ENCODE assay signal across 2 cellular contexts in genomic region chr15:58605931-58606330, GRCh38.
TF ChIP-seq lines count a peak whose summit lies in the region.

No MANE protein-coding gene starts in this region.

TF ChIP-seq in IMR-90, 13 proteins besides CTCF, POLR2A, EP300 and RAD21:
- no peak for TF ChIP-seq SMC3 (IDR thresholded peaks at IDR 0.05; ENCODE audit: low read depth, low read length)
- TF ChIP-seq MAZ (IDR thresholded peaks at IDR 0.05; ENCODE audit: borderline replicate concordance, low read depth, low read length) = no peak
- no peak for TF ChIP-seq MAFK (IDR thresholded peaks at IDR 0.05; ENCODE audit: low read depth, low read length)
- no peak for TF ChIP-seq BHLHE40 (IDR thresholded peaks at IDR 0.05; ENCODE audit: low read depth, low read length)
- no peak for TF ChIP-seq RFX5 (IDR thresholded peaks at IDR 0.05; ENCODE audit: low read depth, low read length)
- TF ChIP-seq, protein P1, sequence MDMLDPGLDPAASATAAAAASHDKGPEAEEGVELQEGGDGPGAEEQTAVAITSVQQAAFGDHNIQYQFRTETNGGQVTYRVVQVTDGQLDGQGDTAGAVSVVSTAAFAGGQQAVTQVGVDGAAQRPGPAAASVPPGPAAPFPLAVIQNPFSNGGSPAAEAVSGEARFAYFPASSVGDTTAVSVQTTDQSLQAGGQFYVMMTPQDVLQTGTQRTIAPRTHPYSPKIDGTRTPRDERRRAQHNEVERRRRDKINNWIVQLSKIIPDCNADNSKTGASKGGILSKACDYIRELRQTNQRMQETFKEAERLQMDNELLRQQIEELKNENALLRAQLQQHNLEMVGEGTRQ (IDR thresholded peaks at IDR 0.05; ENCODE audit: low read depth, low read length) = no peak
- TF ChIP-seq CEBPB (IDR thresholded peaks at IDR 0.05; ENCODE audit: low read depth, low read length) = no peak
- TF ChIP-seq CHD1 (IDR thresholded peaks at IDR 0.05; ENCODE audit: low read depth, low read length) = no peak
- no peak for TF ChIP-seq MXI1 (IDR thresholded peaks at IDR 0.05; ENCODE audit: borderline replicate concordance, low read depth, low read length)
- no peak for TF ChIP-seq ELK1 (IDR thresholded peaks at IDR 0.05; ENCODE audit: borderline replicate concordance, low read depth, low read length)
- no peak for TF ChIP-seq FOS (IDR thresholded peaks at IDR 0.05; ENCODE audit: low read depth, low read length)
- no peak for TF ChIP-seq RCOR1 (IDR thresholded peaks at IDR 0.05; ENCODE audit: insufficient replicate concordance, low read length)
- no peak for TF ChIP-seq NFE2L2 (IDR thresholded peaks at IDR 0.05; ENCODE audit: low read depth, low read length)

TF ChIP-seq in GM12878, 131 proteins besides CTCF, POLR2A, EP300 and RAD21:
- TF ChIP-seq NRF1 (conservative IDR thresholded peaks at IDR 0.05; ENCODE audit: low read depth, low read length) (no peak), WRNIP1 (IDR thresholded peaks at IDR 0.05; ENCODE audit: borderline replicate concordance, low read depth, low read length) (no peak), SIN3A (IDR thresholded peaks at IDR 0.05; ENCODE audit: low read depth, low read length) (no peak), ATF7 (IDR thresholded peaks at IDR 0.05; ENCODE audit: low read depth) (0 out of 2 replicates have a peak, but pooled peaks have one; percentile 17), KAT2A (conservative IDR thresholded peaks at IDR 0.05; ENCODE audit: control insufficient read depth, low read depth, low read length) (no peak), HCFC1 (IDR thresholded peaks at IDR 0.05; ENCODE audit: low read length) (no peak)
